1 cellular context compared by ENCODE assay signal in the genomic region with DNA sequence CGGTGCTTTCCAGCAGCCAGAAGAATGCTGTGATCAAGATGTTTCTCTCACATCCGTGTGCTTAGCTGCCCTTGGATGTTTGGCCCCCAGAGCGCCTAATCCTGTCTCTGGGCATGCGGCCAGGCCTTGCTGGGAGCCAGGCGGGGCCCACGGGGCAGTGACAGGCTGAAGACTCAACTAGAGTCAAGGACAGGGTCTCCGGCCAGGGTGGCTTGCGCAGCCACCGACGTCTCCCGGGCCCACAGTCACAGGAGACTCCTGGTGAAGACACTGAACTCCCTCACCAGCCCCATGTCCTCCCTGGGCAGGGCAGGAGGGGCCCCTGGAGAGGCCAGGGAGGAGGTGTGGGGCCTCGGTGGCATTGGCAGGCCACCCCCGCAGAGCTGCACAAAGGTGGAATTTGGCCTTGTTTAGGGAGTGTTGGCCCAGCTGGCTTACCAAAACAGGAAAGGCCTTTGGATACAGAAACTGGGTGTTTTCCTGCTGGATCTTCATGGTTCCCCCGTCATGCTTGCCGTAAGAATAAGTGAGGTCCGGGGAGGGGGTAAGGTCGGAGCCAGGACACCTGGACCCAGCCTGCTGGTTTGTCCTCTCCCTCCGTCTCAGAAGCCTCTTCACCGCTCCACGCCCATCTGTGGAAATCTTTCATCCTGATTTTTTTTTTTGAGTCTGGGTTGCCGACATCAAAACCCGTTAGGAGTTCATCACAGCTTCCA.
A peak's percentile ranks its signal among the peaks of the same experiment; 100 is the strongest.
TF ChIP-seq lines count a peak whose summit lies in the region.

No MANE protein-coding gene starts in this region.

TF ChIP-seq in HepG2, 621 proteins besides CTCF, POLR2A, EP300 and RAD21 (continued from another document and continues in another):
- TF ChIP-seq, protein P1, sequence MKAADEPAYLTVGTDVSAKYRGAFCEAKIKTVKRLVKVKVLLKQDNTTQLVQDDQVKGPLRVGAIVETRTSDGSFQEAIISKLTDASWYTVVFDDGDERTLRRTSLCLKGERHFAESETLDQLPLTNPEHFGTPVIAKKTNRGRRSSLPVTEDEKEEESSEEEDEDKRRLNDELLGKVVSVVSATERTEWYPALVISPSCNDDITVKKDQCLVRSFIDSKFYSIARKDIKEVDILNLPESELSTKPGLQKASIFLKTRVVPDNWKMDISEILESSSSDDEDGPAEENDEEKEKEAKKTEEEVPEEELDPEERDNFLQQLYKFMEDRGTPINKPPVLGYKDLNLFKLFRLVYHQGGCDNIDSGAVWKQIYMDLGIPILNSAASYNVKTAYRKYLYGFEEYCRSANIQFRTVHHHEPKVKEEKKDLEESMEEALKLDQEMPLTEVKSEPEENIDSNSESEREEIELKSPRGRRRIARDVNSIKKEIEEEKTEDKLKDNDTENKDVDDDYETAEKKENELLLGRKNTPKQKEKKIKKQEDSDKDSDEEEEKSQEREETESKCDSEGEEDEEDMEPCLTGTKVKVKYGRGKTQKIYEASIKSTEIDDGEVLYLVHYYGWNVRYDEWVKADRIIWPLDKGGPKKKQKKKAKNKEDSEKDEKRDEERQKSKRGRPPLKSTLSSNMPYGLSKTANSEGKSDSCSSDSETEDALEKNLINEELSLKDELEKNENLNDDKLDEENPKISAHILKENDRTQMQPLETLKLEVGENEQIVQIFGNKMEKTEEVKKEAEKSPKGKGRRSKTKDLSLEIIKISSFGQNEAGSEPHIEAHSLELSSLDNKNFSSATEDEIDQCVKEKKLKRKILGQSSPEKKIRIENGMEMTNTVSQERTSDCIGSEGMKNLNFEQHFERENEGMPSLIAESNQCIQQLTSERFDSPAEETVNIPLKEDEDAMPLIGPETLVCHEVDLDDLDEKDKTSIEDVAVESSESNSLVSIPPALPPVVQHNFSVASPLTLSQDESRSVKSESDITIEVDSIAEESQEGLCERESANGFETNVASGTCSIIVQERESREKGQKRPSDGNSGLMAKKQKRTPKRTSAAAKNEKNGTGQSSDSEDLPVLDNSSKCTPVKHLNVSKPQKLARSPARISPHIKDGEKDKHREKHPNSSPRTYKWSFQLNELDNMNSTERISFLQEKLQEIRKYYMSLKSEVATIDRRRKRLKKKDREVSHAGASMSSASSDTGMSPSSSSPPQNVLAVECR (CRISPR knock-in tag; IDR thresholded peaks at IDR 0.05; ENCODE audit: borderline replicate concordance) = peak; percentile 44; the same call in 1 of the 2 replicates
- TF ChIP-seq ZMYM4 (CRISPR knock-in tag; IDR thresholded peaks at IDR 0.05) = 0 out of 2 replicates have a peak, but pooled peaks have one; percentile 22
- no peak for TF ChIP-seq RELA (CRISPR knock-in tag; IDR thresholded peaks at IDR 0.05)
- TF ChIP-seq ZNF230 (CRISPR knock-in tag; IDR thresholded peaks at IDR 0.05) = no peak
- 0 out of 2 replicates have a peak, but pooled peaks have one; percentile 22 for TF ChIP-seq MTF1 (CRISPR knock-in tag; IDR thresholded peaks at IDR 0.05)
- TF ChIP-seq ZNF746 (CRISPR knock-in tag; IDR thresholded peaks at IDR 0.05) = peak; percentile 47
- 0 out of 2 replicates have a peak, but pooled peaks have one; percentile 3 for TF ChIP-seq JUND (CRISPR knock-in tag; IDR thresholded peaks at IDR 0.05)
- peak; percentile 61; the same call in 1 of the 2 replicates for TF ChIP-seq ELF3 (CRISPR knock-in tag; IDR thresholded peaks at IDR 0.05)
- TF ChIP-seq ZC3H13 (CRISPR knock-in tag; IDR thresholded peaks at IDR 0.05) = peak; percentile 2; the same call in 1 of the 2 replicates
- TF ChIP-seq XBP1 (CRISPR knock-in tag; IDR thresholded peaks at IDR 0.05) = 0 out of 2 replicates have a peak, but pooled peaks have one; percentile 74
- TF ChIP-seq ZNF382 (CRISPR knock-in tag; IDR thresholded peaks at IDR 0.05; ENCODE audit: borderline replicate concordance) = no peak
- peak; percentile 92 for TF ChIP-seq RARA (CRISPR knock-in tag; IDR thresholded peaks at IDR 0.05)
- TF ChIP-seq, protein P2, sequence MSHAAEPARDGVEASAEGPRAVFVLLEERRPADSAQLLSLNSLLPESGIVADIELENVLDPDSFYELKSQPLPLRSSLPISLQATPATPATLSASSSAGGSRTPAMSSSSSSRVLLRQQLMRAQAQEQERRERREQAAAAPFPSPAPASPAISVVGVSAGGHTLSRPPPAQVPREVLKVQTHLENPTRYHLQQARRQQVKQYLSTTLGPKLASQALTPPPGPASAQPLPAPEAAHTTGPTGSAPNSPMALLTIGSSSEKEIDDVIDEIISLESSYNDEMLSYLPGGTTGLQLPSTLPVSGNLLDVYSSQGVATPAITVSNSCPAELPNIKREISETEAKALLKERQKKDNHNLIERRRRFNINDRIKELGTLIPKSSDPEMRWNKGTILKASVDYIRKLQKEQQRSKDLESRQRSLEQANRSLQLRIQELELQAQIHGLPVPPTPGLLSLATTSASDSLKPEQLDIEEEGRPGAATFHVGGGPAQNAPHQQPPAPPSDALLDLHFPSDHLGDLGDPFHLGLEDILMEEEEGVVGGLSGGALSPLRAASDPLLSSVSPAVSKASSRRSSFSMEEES (CRISPR knock-in tag; IDR thresholded peaks at IDR 0.05) = 0 out of 2 replicates have a peak, but pooled peaks have one; percentile 49
- TF ChIP-seq ZNF232 (CRISPR knock-in tag; IDR thresholded peaks at IDR 0.05; ENCODE audit: borderline replicate concordance) = peak; percentile 90
- TF ChIP-seq BCL6 (CRISPR knock-in tag; IDR thresholded peaks at IDR 0.05) = peak; percentile 86
- no peak; the same call in 1 of the 2 replicates for TF ChIP-seq SSRP1 (CRISPR knock-in tag; IDR thresholded peaks at IDR 0.05)
- TF ChIP-seq ZNF136 (CRISPR knock-in tag; IDR thresholded peaks at IDR 0.05; ENCODE audit: low read depth) = 0 out of 2 replicates have a peak, but pooled peaks have one; percentile 80
- peak; percentile 10; the same call in 1 of the 2 replicates for TF ChIP-seq NR2C2 (CRISPR knock-in tag; IDR thresholded peaks at IDR 0.05; ENCODE audit: borderline replicate concordance)
- TF ChIP-seq, protein P3, sequence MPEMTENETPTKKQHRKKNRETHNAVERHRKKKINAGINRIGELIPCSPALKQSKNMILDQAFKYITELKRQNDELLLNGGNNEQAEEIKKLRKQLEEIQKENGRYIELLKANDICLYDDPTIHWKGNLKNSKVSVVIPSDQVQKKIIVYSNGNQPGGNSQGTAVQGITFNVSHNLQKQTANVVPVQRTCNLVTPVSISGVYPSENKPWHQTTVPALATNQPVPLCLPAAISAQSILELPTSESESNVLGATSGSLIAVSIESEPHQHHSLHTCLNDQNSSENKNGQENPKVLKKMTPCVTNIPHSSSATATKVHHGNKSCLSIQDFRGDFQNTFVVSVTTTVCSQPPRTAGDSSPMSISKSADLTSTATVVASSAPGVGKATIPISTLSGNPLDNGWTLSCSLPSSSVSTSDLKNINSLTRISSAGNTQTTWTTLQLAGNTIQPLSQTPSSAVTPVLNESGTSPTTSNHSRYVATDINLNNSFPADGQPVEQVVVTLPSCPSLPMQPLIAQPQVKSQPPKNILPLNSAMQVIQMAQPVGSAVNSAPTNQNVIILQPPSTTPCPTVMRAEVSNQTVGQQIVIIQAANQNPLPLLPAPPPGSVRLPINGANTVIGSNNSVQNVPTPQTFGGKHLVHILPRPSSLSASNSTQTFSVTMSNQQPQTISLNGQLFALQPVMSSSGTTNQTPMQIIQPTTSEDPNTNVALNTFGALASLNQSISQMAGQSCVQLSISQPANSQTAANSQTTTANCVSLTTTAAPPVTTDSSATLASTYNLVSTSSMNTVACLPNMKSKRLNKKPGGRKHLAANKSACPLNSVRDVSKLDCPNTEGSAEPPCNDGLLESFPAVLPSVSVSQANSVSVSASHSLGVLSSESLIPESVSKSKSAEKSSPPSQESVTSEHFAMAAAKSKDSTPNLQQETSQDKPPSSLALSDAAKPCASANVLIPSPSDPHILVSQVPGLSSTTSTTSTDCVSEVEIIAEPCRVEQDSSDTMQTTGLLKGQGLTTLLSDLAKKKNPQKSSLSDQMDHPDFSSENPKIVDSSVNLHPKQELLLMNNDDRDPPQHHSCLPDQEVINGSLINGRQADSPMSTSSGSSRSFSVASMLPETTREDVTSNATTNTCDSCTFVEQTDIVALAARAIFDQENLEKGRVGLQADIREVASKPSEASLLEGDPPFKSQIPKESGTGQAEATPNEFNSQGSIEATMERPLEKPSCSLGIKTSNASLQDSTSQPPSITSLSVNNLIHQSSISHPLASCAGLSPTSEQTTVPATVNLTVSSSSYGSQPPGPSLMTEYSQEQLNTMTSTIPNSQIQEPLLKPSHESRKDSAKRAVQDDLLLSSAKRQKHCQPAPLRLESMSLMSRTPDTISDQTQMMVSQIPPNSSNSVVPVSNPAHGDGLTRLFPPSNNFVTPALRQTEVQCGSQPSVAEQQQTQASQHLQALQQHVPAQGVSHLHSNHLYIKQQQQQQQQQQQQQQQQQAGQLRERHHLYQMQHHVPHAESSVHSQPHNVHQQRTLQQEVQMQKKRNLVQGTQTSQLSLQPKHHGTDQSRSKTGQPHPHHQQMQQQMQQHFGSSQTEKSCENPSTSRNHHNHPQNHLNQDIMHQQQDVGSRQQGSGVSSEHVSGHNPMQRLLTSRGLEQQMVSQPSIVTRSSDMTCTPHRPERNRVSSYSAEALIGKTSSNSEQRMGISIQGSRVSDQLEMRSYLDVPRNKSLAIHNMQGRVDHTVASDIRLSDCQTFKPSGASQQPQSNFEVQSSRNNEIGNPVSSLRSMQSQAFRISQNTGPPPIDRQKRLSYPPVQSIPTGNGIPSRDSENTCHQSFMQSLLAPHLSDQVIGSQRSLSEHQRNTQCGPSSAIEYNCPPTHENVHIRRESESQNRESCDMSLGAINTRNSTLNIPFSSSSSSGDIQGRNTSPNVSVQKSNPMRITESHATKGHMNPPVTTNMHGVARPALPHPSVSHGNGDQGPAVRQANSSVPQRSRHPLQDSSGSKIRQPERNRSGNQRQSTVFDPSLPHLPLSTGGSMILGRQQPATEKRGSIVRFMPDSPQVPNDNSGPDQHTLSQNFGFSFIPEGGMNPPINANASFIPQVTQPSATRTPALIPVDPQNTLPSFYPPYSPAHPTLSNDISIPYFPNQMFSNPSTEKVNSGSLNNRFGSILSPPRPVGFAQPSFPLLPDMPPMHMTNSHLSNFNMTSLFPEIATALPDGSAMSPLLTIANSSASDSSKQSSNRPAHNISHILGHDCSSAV (CRISPR knock-in tag; IDR thresholded peaks at IDR 0.05; ENCODE audit: borderline replicate concordance) = no peak
- TF ChIP-seq, protein P4, sequence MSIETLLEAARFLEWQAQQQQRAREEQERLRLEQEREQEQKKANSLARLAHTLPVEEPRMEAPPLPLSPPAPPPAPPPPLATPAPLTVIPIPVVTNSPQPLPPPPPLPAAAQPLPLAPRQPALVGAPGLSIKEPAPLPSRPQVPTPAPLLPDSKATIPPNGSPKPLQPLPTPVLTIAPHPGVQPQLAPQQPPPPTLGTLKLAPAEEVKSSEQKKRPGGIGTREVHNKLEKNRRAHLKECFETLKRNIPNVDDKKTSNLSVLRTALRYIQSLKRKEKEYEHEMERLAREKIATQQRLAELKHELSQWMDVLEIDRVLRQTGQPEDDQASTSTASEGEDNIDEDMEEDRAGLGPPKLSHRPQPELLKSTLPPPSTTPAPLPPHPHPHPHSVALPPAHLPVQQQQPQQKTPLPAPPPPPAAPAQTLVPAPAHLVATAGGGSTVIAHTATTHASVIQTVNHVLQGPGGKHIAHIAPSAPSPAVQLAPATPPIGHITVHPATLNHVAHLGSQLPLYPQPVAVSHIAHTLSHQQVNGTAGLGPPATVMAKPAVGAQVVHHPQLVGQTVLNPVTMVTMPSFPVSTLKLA (IDR thresholded peaks at IDR 0.05) = peak; percentile 8; the same call in 1 of the 2 replicates
- TF ChIP-seq ZFP37 (CRISPR knock-in tag; IDR thresholded peaks at IDR 0.05; ENCODE audit: borderline replicate concordance) = peak; percentile 87
- TF ChIP-seq ZFX (CRISPR knock-in tag; IDR thresholded peaks at IDR 0.05; ENCODE audit: low read depth) = peak; percentile 91
- TF ChIP-seq, protein P5, sequence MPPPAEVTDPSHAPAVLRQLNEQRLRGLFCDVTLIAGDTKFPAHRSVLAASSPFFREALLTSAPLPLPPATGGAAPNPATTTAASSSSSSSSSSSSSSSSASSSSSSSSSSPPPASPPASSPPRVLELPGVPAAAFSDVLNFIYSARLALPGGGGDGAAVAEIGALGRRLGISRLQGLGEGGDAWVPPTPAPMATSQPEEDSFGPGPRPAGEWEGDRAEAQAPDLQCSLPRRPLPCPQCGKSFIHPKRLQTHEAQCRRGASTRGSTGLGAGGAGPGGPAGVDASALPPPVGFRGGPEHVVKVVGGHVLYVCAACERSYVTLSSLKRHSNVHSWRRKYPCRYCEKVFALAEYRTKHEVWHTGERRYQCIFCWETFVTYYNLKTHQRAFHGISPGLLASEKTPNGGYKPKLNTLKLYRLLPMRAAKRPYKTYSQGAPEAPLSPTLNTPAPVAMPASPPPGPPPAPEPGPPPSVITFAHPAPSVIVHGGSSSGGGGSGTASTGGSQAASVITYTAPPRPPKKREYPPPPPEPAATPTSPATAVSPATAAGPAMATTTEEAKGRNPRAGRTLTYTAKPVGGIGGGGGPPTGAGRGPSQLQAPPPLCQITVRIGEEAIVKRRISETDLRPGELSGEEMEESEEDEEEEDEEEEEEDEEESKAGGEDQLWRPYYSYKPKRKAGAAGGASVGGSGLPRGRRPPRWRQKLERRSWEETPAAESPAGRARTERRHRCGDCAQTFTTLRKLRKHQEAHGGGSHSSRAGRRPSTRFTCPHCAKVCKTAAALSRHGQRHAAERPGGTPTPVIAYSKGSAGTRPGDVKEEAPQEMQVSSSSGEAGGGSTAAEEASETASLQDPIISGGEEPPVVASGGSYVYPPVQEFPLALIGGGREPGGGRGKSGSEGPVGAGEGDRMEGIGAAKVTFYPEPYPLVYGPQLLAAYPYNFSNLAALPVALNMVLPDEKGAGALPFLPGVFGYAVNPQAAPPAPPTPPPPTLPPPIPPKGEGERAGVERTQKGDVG (CRISPR knock-in tag; IDR thresholded peaks at IDR 0.05; ENCODE audit: borderline replicate concordance) = 0 out of 2 replicates have a peak, but pooled peaks have one; percentile 20
- TF ChIP-seq, protein P6, sequence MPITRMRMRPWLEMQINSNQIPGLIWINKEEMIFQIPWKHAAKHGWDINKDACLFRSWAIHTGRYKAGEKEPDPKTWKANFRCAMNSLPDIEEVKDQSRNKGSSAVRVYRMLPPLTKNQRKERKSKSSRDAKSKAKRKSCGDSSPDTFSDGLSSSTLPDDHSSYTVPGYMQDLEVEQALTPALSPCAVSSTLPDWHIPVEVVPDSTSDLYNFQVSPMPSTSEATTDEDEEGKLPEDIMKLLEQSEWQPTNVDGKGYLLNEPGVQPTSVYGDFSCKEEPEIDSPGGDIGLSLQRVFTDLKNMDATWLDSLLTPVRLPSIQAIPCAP (CRISPR knock-in tag; IDR thresholded peaks at IDR 0.05; ENCODE audit: low read depth) = no peak; the same call in 1 of the 2 replicates
- TF ChIP-seq, protein P7, sequence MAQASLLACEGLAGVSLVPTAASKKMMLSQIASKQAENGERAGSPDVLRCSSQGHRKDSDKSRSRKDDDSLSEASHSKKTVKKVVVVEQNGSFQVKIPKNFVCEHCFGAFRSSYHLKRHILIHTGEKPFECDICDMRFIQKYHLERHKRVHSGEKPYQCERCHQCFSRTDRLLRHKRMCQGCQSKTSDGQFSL (CRISPR knock-in tag; IDR thresholded peaks at IDR 0.05) = peak; percentile 74
